In the genomic region with DNA sequence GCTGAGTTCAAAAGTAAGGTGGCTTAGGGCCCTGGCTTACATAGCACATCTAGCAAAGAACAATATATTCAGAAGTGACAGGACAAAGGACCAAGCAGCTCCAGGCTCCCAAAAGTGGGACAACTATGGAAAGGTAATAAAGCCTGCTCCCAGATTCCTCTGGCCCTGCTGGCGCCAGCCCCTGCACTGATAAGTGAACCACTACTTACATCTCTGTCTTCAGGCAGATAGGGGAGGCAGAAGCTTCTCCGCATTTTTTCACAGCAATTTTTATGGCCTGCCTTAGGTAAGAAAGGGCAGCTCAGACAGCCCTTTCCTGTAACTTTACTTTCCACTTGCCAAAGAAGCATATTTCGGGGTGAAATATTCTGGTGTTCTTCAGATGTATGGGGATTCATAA, we compare ENCODE assay signal across 5 cellular contexts.
"Had no signal": no experiment of that assay in that cellular context is flagged by ENCODE, and none has a peak within 500 bp of the region (broad histone marks: within the 10 kb centered on the region; RNA-seq: fewer than 3 reads in every experiment).

No MANE protein-coding gene starts in this region.

- H3K4me3 Mint-ChIP-seq: GM23338, H9 had no signal

- DNase-seq: H9, HCEC 1CT, IMR-90, KBM-7 had no signal

- H3K9me3 Mint-ChIP-seq: GM23338, H9 had no signal

- H3K27ac Mint-ChIP-seq: GM23338, H9 had no signal

- H3K4me3 ChIP-seq: GM23338 had no signal
